25 cellular contexts compared by ENCODE assay signal in the genomic region with DNA sequence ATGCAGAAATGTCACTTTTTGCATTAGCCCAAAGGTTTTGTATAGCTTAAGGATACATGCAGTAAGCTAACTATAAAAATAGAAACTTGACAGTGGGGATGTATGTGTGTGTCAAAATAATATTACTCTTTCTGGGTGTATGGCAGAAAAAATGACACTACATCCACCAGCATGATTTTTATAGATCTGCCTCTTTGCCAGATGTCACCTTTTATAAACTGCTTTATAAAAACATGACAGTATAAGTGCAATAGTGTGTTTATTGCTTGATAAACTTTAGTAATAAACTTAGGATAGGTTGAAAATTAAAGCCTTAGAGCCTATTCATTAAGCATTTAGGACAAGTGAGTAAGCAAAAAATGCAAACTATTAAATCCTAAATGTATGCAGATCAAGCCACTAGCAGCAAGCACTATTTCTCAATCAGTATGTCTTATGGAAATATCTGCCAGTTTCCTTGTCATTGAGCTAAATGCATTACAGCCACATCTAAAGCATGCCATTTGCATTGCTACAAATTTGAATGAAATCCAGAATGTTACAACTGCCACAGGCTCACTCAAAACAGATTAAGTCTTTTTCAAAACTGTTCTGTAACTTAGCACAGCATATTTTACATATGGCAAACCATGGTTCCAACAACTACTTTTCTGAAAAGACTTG.
DNase-seq lines count a peak whose midpoint lies in the region; ATAC-seq and TF ChIP-seq lines count a peak whose summit lies in the region.
"Had no signal": no experiment of that assay in that cellular context is flagged by ENCODE, and none has a peak within 500 bp of the region (broad histone marks: within the 10 kb centered on the region; RNA-seq: fewer than 3 reads in every experiment).

No MANE protein-coding gene starts in this region.

- H3K27ac ChIP-seq in mesenchymal stem cell (ENCODE audit: low read length, poor library complexity, severe bottlenecking) (no peak overlapping the region), gastrocnemius medialis (no peak overlapping the region)
- H3K27ac ChIP-seq: heart left ventricle, KMS-11, left lung, pancreas, sigmoid colon, suprapubic skin, vagina had no signal

- POLR2A ChIA-PET in HEK293T (lab: Yijun Ruan, JAX), result no interaction called here

- CTCF ChIA-PET in HEK293T (lab: Yijun Ruan, JAX), result no interaction called here

- peak; percentile 39 for DNase-seq in AG20443 (ENCODE audit: low spot score)
- DNase-seq in M059J (ENCODE audit: low read depth), result peak; percentile 20
- no peak for DNase-seq in chondrocyte (ENCODE audit: low spot score)
- DNase-seq in mesenchymal stem cell, result peak; percentile 32
- DNase-seq in H7, result no peak
- no peak for DNase-seq in HEK293T (ENCODE audit: extremely low spot score)
- DNase-seq in gastrocnemius medialis, result no peak
- no peak for DNase-seq in osteocyte (ENCODE audit: extremely low spot score, unreplicated experiment)
- DNase-seq: activated CD4-positive, alpha-beta T cell treated with anti-CD3 and anti-CD28 coated beads, Interleukin-2, amount 10 ng/mL, durations not matched to agents 7 days and 5 days; activated CD8-positive, alpha-beta memory T cell treated with anti-CD3 and anti-CD28 coated beads, Interleukin-2, amount 10 ng/mL, durations not matched to agents 7 days and 5 days; activated naive CD4-positive, alpha-beta T cell treated with anti-CD3 and anti-CD28 coated beads, Interleukin-2, amount 50 U/mL, for 16 hours; aorta; effector memory CD4-positive, alpha-beta T cell; heart left ventricle; left lung; natural killer cell; NCI-H1092; NCI-H2029 treated with DMSO at 0.1 percent for 48 hours; pancreas; sigmoid colon; T-helper 17 cell had no signal

- H3K4me1 ChIP-seq in mesenchymal stem cell (ENCODE audit: control insufficient read depth, insufficient read depth, low read depth, low read length), result no peaks in the 10 kb centered on the region
- H3K4me1 ChIP-seq in gastrocnemius medialis, result no peaks in the 10 kb centered on the region
- H3K4me1 ChIP-seq: heart left ventricle, left lung, pancreas, suprapubic skin, vagina had no signal

- no peak overlapping the region for H2BK120ac ChIP-seq in mesenchymal stem cell (ENCODE audit: low read depth, low read length)

- H3K27me3 ChIP-seq in mesenchymal stem cell (ENCODE audit: control insufficient read depth in 1 of 2, insufficient read depth in 1 of 2, low read length in 2 of 2), result no peaks in the 10 kb centered on the region
- H3K27me3 ChIP-seq in H7 (ENCODE audit: control insufficient read depth, insufficient read depth, low read length), result no peaks in the 10 kb centered on the region
- no peaks in the 10 kb centered on the region for H3K27me3 ChIP-seq in gastrocnemius medialis
- H3K27me3 ChIP-seq: heart left ventricle, left lung, pancreas, sigmoid colon, suprapubic skin, vagina had no signal

- no peaks in the 10 kb centered on the region for H3K36me3 ChIP-seq in mesenchymal stem cell (ENCODE audit: control insufficient read depth in 1 of 2, insufficient read depth in 2 of 2, low read depth in 1 of 2, low read length in 2 of 2)
- H3K36me3 ChIP-seq in H7 (replicated peaks; ENCODE audit: control insufficient read depth, insufficient read depth, low read length), result no peaks in the 10 kb centered on the region
- no peaks in the 10 kb centered on the region for H3K36me3 ChIP-seq in gastrocnemius medialis
- H3K36me3 ChIP-seq: heart left ventricle, left lung, pancreas, sigmoid colon, suprapubic skin, vagina had no signal

- H3K4me2 ChIP-seq in mesenchymal stem cell (ENCODE audit: low read length, poor library complexity, severe bottlenecking), result no peak overlapping the region
- H3K4me2 ChIP-seq: KMS-11 had no signal

- H2AK5ac ChIP-seq in mesenchymal stem cell (ENCODE audit: low read length, severe bottlenecking), result no peak overlapping the region

- no peak overlapping the region for H3K18ac ChIP-seq in mesenchymal stem cell (ENCODE audit: low read depth in 1 of 2, low read length in 2 of 2)

- no peak for TF ChIP-seq CTCF in chondrocyte (IDR thresholded peaks at IDR 0.05)
- TF ChIP-seq CTCF in gastrocnemius medialis (IDR thresholded peaks at IDR 0.05 in 4 of 5, conservative IDR thresholded peaks at IDR 0.05 in 1 of 5), result no peak
- no peak for TF ChIP-seq CTCF in osteocyte (IDR thresholded peaks at IDR 0.05)

- ATAC-seq in gastrocnemius medialis, result no peak
- ATAC-seq: activated CD8-positive, alpha-beta memory T cell treated with anti-CD3 and anti-CD28 coated beads, Interleukin-2, amount 10 ng/mL, durations not matched to agents 7 days and 5 days; heart left ventricle; left lung; natural killer cell; pancreas; T-helper 17 cell had no signal

- no peak overlapping the region for H2AFZ ChIP-seq in mesenchymal stem cell (ENCODE audit: low read depth, low read length)

- no peak overlapping the region for H3K14ac ChIP-seq in mesenchymal stem cell (ENCODE audit: low read length in 2 of 2)

- no peak overlapping the region for H4K91ac ChIP-seq in mesenchymal stem cell (ENCODE audit: low read length)

- intact Hi-C loops in gastrocnemius medialis (cut with DNase I; ENCODE audit: low total_unique reads), result no loop called here

- in situ Hi-C loops in gastrocnemius medialis (cut with MboI; ENCODE audit: low sequenced_read_pairs in 4 of 4), result no loop called here

- H2BK12ac ChIP-seq in mesenchymal stem cell (ENCODE audit: low read length in 2 of 2), result no peak overlapping the region

- no peaks in the 10 kb centered on the region for H3K79me1 ChIP-seq in mesenchymal stem cell (replicated peaks; ENCODE audit: low read length, poor library complexity, severe bottlenecking)

- H3K27me3 Mint-ChIP-seq in chondrocyte (ENCODE audit: low read depth) (no peaks in the 10 kb centered on the region), osteocyte (ENCODE audit: unreplicated experiment) (no peaks in the 10 kb centered on the region)
- H3K27me3 Mint-ChIP-seq: activated CD4-positive, alpha-beta T cell treated with anti-CD3 and anti-CD28 coated beads, Interleukin-2, amount 10 ng/mL, durations not matched to agents 7 days and 5 days; activated CD8-positive, alpha-beta memory T cell treated with anti-CD3 and anti-CD28 coated beads, Interleukin-2, amount 10 ng/mL, durations not matched to agents 7 days and 5 days; T-helper 17 cell had no signal

- H4K8ac ChIP-seq in mesenchymal stem cell (ENCODE audit: low read length), result no peak overlapping the region

- no peak overlapping the region for H3K4ac ChIP-seq in mesenchymal stem cell (ENCODE audit: low read depth in 1 of 2, low read length in 2 of 2)

- H3K27ac Mint-ChIP-seq in chondrocyte (ENCODE audit: unreplicated experiment), result peak overlapping the region; percentile 37
- no peak overlapping the region for H3K27ac Mint-ChIP-seq in osteocyte (ENCODE audit: unreplicated experiment)
- H3K27ac Mint-ChIP-seq: activated CD4-positive, alpha-beta T cell treated with anti-CD3 and anti-CD28 coated beads, Interleukin-2, amount 10 ng/mL, durations not matched to agents 7 days and 5 days; activated CD8-positive, alpha-beta memory T cell treated with anti-CD3 and anti-CD28 coated beads, Interleukin-2, amount 10 ng/mL, durations not matched to agents 7 days and 5 days; mesothelial cell of epicardium; natural killer cell; T-helper 17 cell had no signal

- H3K9ac ChIP-seq in mesenchymal stem cell (ENCODE audit: low read length), result no peak overlapping the region
- H3K9ac ChIP-seq: KMS-11 had no signal

- no peak overlapping the region for H3K23ac ChIP-seq in mesenchymal stem cell (ENCODE audit: low read length in 2 of 2)

- H3K36me3 Mint-ChIP-seq in chondrocyte (ENCODE audit: low read depth) (no peaks in the 10 kb centered on the region), osteocyte (ENCODE audit: unreplicated experiment) (no peaks in the 10 kb centered on the region)
- H3K36me3 Mint-ChIP-seq: activated CD8-positive, alpha-beta memory T cell treated with anti-CD3 and anti-CD28 coated beads, Interleukin-2, amount 10 ng/mL, durations not matched to agents 7 days and 5 days; mesothelial cell of epicardium; natural killer cell had no signal

- H3K4me1 Mint-ChIP-seq in chondrocyte (ENCODE audit: low read depth), result peaks cover 21% of the 10 kb centered on the region
- H3K4me1 Mint-ChIP-seq in osteocyte (ENCODE audit: unreplicated experiment), result peaks cover 6% of the 10 kb centered on the region
- H3K4me1 Mint-ChIP-seq: activated CD8-positive, alpha-beta memory T cell treated with anti-CD3 and anti-CD28 coated beads, Interleukin-2, amount 10 ng/mL, durations not matched to agents 7 days and 5 days; T-helper 17 cell had no signal

- H2BK5ac ChIP-seq in mesenchymal stem cell (ENCODE audit: low read depth, low read length, poor library complexity, severe bottlenecking), result no peak overlapping the region

- H3K4me3 ChIP-seq in mesenchymal stem cell (ENCODE audit: insufficient read depth in 1 of 2, low read depth in 1 of 2, low read length in 2 of 2), result no peak overlapping the region
- no peak overlapping the region for H3K4me3 ChIP-seq in H7 (ENCODE audit: insufficient read depth, low read depth, low read length)
- H3K4me3 ChIP-seq in gastrocnemius medialis, result no peak overlapping the region
- H3K4me3 ChIP-seq: heart left ventricle, left lung, pancreas, sigmoid colon, suprapubic skin, vagina had no signal

- TF ChIP-seq POLR2A in gastrocnemius medialis (IDR thresholded peaks at IDR 0.05), result no peak

- no peak overlapping the region for H2BK15ac ChIP-seq in mesenchymal stem cell (ENCODE audit: low read depth, poor library complexity, severe bottlenecking)

- no peak overlapping the region for H3K4me3 Mint-ChIP-seq in chondrocyte (ENCODE audit: unreplicated experiment)
- no peak overlapping the region for H3K4me3 Mint-ChIP-seq in osteocyte (ENCODE audit: unreplicated experiment)
- H3K4me3 Mint-ChIP-seq: activated CD4-positive, alpha-beta T cell treated with anti-CD3 and anti-CD28 coated beads, Interleukin-2, amount 10 ng/mL, durations not matched to agents 7 days and 5 days; activated CD8-positive, alpha-beta memory T cell treated with anti-CD3 and anti-CD28 coated beads, Interleukin-2, amount 10 ng/mL, durations not matched to agents 7 days and 5 days; mesothelial cell of epicardium; natural killer cell; T-helper 17 cell had no signal

- H3K9me3 ChIP-seq in mesenchymal stem cell (ENCODE audit: control insufficient read depth, low read length) (no peaks in the 10 kb centered on the region), gastrocnemius medialis (no peaks in the 10 kb centered on the region)
- H3K9me3 ChIP-seq: left lung, pancreas, sigmoid colon, suprapubic skin, vagina had no signal

- H3K9me3 Mint-ChIP-seq in chondrocyte (ENCODE audit: low read depth) (peaks cover 3% of the 10 kb centered on the region), osteocyte (ENCODE audit: unreplicated experiment) (no peaks in the 10 kb centered on the region)
- H3K9me3 Mint-ChIP-seq: mesothelial cell of epicardium, natural killer cell had no signal

TF ChIP-seq in HEK293T, 16 proteins besides CTCF, POLR2A, EP300 and RAD21:
- TF ChIP-seq ELF4 (IDR thresholded peaks at IDR 0.05), result no peak
- no peak for TF ChIP-seq FOXM1 (IDR thresholded peaks at IDR 0.05; ENCODE audit: borderline replicate concordance)
- no peak for TF ChIP-seq LEF1 (IDR thresholded peaks at IDR 0.05; ENCODE audit: borderline replicate concordance)
- no peak for TF ChIP-seq HDGF (IDR thresholded peaks at IDR 0.05; ENCODE audit: borderline replicate concordance)
- TF ChIP-seq SUZ12 (IDR thresholded peaks at IDR 0.05), result no peak
- TF ChIP-seq ZNF384 (IDR thresholded peaks at IDR 0.05), result no peak

Comparison
In these comparisons a context has a peak if more than half of its experiments do, and no peak if none do; other contexts are left out.
1. DNase-seq: peak in AG20443 (single experiment), M059J (single experiment) and mesenchymal stem cell (single experiment); none in chondrocyte (single experiment), H7 (single experiment), HEK293T (single experiment), gastrocnemius medialis (0 of 2) and osteocyte (single experiment).